9 cellular contexts compared by ENCODE assay signal in genomic region chr22:37930270-37930951, GRCh38. TPM values are rescaled to one million over a fixed set of nuclear protein-coding genes. Genes with fewer than 3 reads are reported as not detected.
A peak's percentile ranks its signal among the peaks of the same experiment; 100 is the strongest.
DNase-seq lines count a peak whose midpoint lies in the region; ATAC-seq and TF ChIP-seq lines count a peak whose summit lies in the region.
"Had no signal": no experiment of that assay in that cellular context is flagged by ENCODE, and none has a peak within 500 bp of the region (broad histone marks: within the 10 kb centered on the region; RNA-seq: fewer than 3 reads in every experiment).

No MANE protein-coding gene starts in this region.

- H3K27ac ChIP-seq in Panc1 (ENCODE audit: low read length) (no peak overlapping the region), substantia nigra (ENCODE audit: low read depth, low read length, poor library complexity, severe bottlenecking) (peak overlapping the region; percentile 85)

- H3K36me3 ChIP-seq in Panc1 (ENCODE audit: control insufficient read depth, insufficient read depth, low read length) = no peaks in the 10 kb centered on the region

- intact Hi-C loops in Panc1 (cut with micrococcal nuclease; ENCODE audit: unreplicated experiment) = no loop called here

- no peak overlapping the region for H3K4me3 ChIP-seq in Panc1 (ENCODE audit: low read depth in 2 of 2, low read length in 2 of 2)

- H3K9me3 ChIP-seq in Panc1 (ENCODE audit: control insufficient read depth, insufficient read depth, low read depth, low read length) = no peaks in the 10 kb centered on the region

- H3K27me3 ChIP-seq in Panc1 (ENCODE audit: control insufficient read depth, insufficient read depth, low read length) = no peaks in the 10 kb centered on the region

- no TSS peak for BruUV-seq in Panc1 (replicated peaks; lab: Mats Ljungman, UMichigan)

- peak; percentile 67 for ATAC-seq in Panc1
- no peak for ATAC-seq in GM19452 (IDR thresholded peaks at IDR 0.05; ENCODE audit: unreplicated experiment)
- no peak for ATAC-seq in GM19328 (IDR thresholded peaks at IDR 0.05; ENCODE audit: unreplicated experiment)

- peaks cover 11% of the 10 kb centered on the region for H3K4me1 ChIP-seq in Panc1 (ENCODE audit: control insufficient read depth, insufficient read depth, low read length)

- in situ Hi-C loops in Panc1 (cut with HindIII; ENCODE audit: low pct_unique_long_range_greater_than_20kb, low sequenced_read_pairs) = no loop called here

- TF ChIP-seq CTCF in Panc1 (IDR thresholded peaks at IDR 0.05) = peak; percentile 68; the same call in 1 of the 2 replicates

- POLR2A ChIA-PET in Panc1 (lab: Charles Lee) = interaction anchor here (0.5 kb wide), 1 partner anchor 40 kb away, joined by 8 read pairs; no protein-coding TSS in a partner anchor

- DNase-seq in SKM-1 treated with dmso at 0.1 percent for 144 hours (lab: John Stamatoyannopoulos, UW; ENCODE audit: unreplicated experiment) (peak; percentile 17), SKM-1 (lab: John Stamatoyannopoulos, UW; ENCODE audit: unreplicated experiment) (no peak), Panc1 (ENCODE audit: low read depth, low spot score) (no peak), fibroblast of peridontal ligament (ENCODE audit: extremely low read depth) (peak; percentile 39), substantia nigra (lab: John Stamatoyannopoulos, UW) (peak in 22 of 49 donors; percentile 5 to 48 (median 24)), NCI-H1436 treated with DMSO at 0.1 percent for 48 hours (lab: John Stamatoyannopoulos, UW) (no peak)

- CTCF ChIA-PET in Panc1 (lab: Charles Lee) = interaction anchor here (0.7 kb wide), 1 partner anchor 33 kb away, joined by 3 read pairs; no protein-coding TSS in a partner anchor

RNA-seq across cellular contexts. Expression of gene C22orf23, which starts 23.0 kb away (rescaled TPM):
- total RNA-seq in Panc1 (2021; ENCODE audit: unreplicated experiment) = 0.49 TPM
- 2.5 TPM for polyA plus RNA-seq in Panc1 (2012; ENCODE audit: insufficient read length)
- total RNA-seq: mononuclear cell had no signal

RNA-seq across cellular contexts. Expression of gene POLR2F, which starts 23.1 kb away (rescaled TPM):
- total RNA-seq in Panc1 (2021; ENCODE audit: unreplicated experiment) = 89.7 TPM
- polyA plus RNA-seq in Panc1 (2012; ENCODE audit: insufficient read length) = 141 TPM

RNA-seq across cellular contexts. Expression of gene MICALL1, which starts 24.3 kb away (rescaled TPM):
- total RNA-seq in Panc1 (2021; ENCODE audit: unreplicated experiment) = 34.5 TPM
- 40.3 TPM for polyA plus RNA-seq in Panc1 (2012; ENCODE audit: insufficient read length)

RNA-seq across cellular contexts. Expression of gene SOX10, which starts 53.9 kb away (rescaled TPM):
- total RNA-seq in Panc1 (2021; ENCODE audit: unreplicated experiment) = not detected
- not detected for polyA plus RNA-seq in Panc1 (2012; ENCODE audit: insufficient read length)
- total RNA-seq: mononuclear cell had no signal

Comparison
In these comparisons a context has a peak if more than half of its experiments do, and no peak if none do; other contexts are left out.
1. DNase-seq: peak in SKM-1 treated with dmso at 0.1 percent for 144 hours (single experiment) and fibroblast of peridontal ligament (single experiment); none in SKM-1 (single experiment), Panc1 (single experiment) and NCI-H1436 treated with DMSO at 0.1 percent for 48 hours (single experiment).